ENCODE assay signal across 7 cellular contexts in genomic region chr16:75463417-75464129, GRCh38. TPM values are rescaled to one million over a fixed set of nuclear protein-coding genes. Genes with fewer than 3 reads are reported as not detected.
DNase-seq lines count a peak whose midpoint lies in the region; ATAC-seq and TF ChIP-seq lines count a peak whose summit lies in the region.
"Not testable (repeated sequence)": the region's sequence is repeated elsewhere in the genome, so short reads cannot be mapped to it uniquely, and the experiment has no call there.

No MANE protein-coding gene starts in this region.

- not testable (repeated sequence) for H3K36me3 Mint-ChIP-seq in chondrocyte (ENCODE audit: low read depth)

- peak overlapping the region; percentile 97 for H3K27ac ChIP-seq in rectal smooth muscle tissue (ENCODE audit: low read depth, low read length)

- DNase-seq in NCI-H128 (lab: John Stamatoyannopoulos, UW; ENCODE audit: unreplicated experiment), result peak; percentile 4
- peak; percentile 4 to 11 for DNase-seq in activated CD4-positive, alpha-beta T cell treated with anti-CD3 and anti-CD28 coated beads for 24 hours (ENCODE audit: low read depth in 2 of 2)
- peak; percentile 33 for DNase-seq in chondrocyte (ENCODE audit: low spot score)
- peak; percentile 36 for DNase-seq in inferior parietal cortex (ENCODE audit: extremely low spot score)

- H3K4me1 ChIP-seq in rectal smooth muscle tissue (ENCODE audit: control insufficient read depth, insufficient read depth, low read length), result not testable (repeated sequence)

- H3K27ac Mint-ChIP-seq in chondrocyte (ENCODE audit: unreplicated experiment), result peak overlapping the region; percentile 94

- H3K9me3 Mint-ChIP-seq in chondrocyte (ENCODE audit: low read depth), result not testable (repeated sequence)

- H3K4me1 Mint-ChIP-seq in chondrocyte (ENCODE audit: low read depth), result peaks cover 36% of the 10 kb centered on the region

- peak; percentile 4 for ATAC-seq in GM18519 (IDR thresholded peaks at IDR 0.05; ENCODE audit: low FRiP score, unreplicated experiment)
- peak; percentile 13 for ATAC-seq in HG02870 (IDR thresholded peaks at IDR 0.05; ENCODE audit: unreplicated experiment)

- H3K36me3 ChIP-seq in rectal smooth muscle tissue (ENCODE audit: control insufficient read depth, insufficient read depth, low read length), result not testable (repeated sequence)

- not testable (repeated sequence) for H3K27me3 Mint-ChIP-seq in chondrocyte (ENCODE audit: low read depth)

- H3K4me3 Mint-ChIP-seq in chondrocyte (ENCODE audit: unreplicated experiment), result peak overlapping the region; percentile 89

- TF ChIP-seq CTCF in chondrocyte (IDR thresholded peaks at IDR 0.05), result not testable (repeated sequence)

- H3K27me3 ChIP-seq in rectal smooth muscle tissue (ENCODE audit: control insufficient read depth, insufficient read depth, low read length), result not testable (repeated sequence)

- peak overlapping the region; percentile 80 for H3K9ac ChIP-seq in rectal smooth muscle tissue (ENCODE audit: low read length)

- H3K4me3 ChIP-seq in rectal smooth muscle tissue (ENCODE audit: low read length), result peak overlapping the region; percentile 90

RNA-seq across cellular contexts. Expression of gene TMEM170A, which starts 0.9 kb away (rescaled TPM):
- total RNA-seq in chondrocyte, result 12.7 to 14.5 TPM (median 13.4 TPM) in 3 replicates

RNA-seq across cellular contexts. Expression of gene CFDP1, which starts 30.3 kb away (rescaled TPM):
- 45.3 to 48.9 TPM (median 46.1 TPM) in 3 replicates for total RNA-seq in chondrocyte

RNA-seq across cellular contexts. Expression of gene CHST6, which starts 31.7 kb away (rescaled TPM):
- total RNA-seq in chondrocyte, result 6.3 to 7.1 TPM (median 6.7 TPM) in 3 replicates

Comparison
In these comparisons a context has a peak if more than half of its experiments do, and no peak if none do; other contexts are left out.
1. Peak in every context shown above with its lines: DNase-seq, ATAC-seq, H3K4me3 ChIP-seq and H3K27ac ChIP-seq.